In genomic region chr12:6493580-6494350, GRCh38 we compare ENCODE assay signal across 8 cellular contexts. TPM values are rescaled to one million over a fixed set of nuclear protein-coding genes. Genes with fewer than 3 reads are reported as not detected.
DNase-seq lines count a peak whose midpoint lies in the region; ATAC-seq and TF ChIP-seq lines count a peak whose summit lies in the region.

Gene NCAPD2, plus strand, starts transcription at chr12:6494102. Its CDS starts 997 bp downstream, at chr12:6495099.

- H3K27ac ChIP-seq in WERI-Rb-1 (peak within 1 kb of the TSS; percentile 99), mammary epithelial cell (ENCODE audit: insufficient read depth, low read depth, low read length) (peak within 1 kb of the TSS; percentile 93), smooth muscle cell (ENCODE audit: low read depth) (peak within 1 kb of the TSS; percentile 95)

- peak; percentile 55 for DNase-seq in AG04449 (ENCODE audit: low read depth, low spot score)
- DNase-seq in NCI-H2196 treated with DMSO at 0.1 percent for 48 hours (lab: John Stamatoyannopoulos, UW; ENCODE audit: unreplicated experiment): peak; percentile 67
- DNase-seq in WERI-Rb-1: peak; percentile 97
- peak; percentile 97 for DNase-seq in mammary epithelial cell
- DNase-seq in iPS-NIHi11 (ENCODE audit: low spot score): peak; percentile 99
- DNase-seq in smooth muscle cell (lab: John Stamatoyannopoulos, UW; ENCODE audit: unreplicated experiment): peak; percentile 81

- no TSS peak for BruUV-seq in mammary epithelial cell (replicated peaks; lab: Mats Ljungman, UMichigan)

- peaks cover 57% of the 10 kb centered on the region for H3K79me2 ChIP-seq in mammary epithelial cell (ENCODE audit: insufficient read depth, low read length)
- H3K79me2 ChIP-seq in smooth muscle cell (ENCODE audit: low read depth): peaks cover 35% of the 10 kb centered on the region

- H3K4me3 ChIP-seq in AG04449 (ENCODE audit: low read depth, low read length) (peak within 1 kb of the TSS; percentile 97), WERI-Rb-1 (ENCODE audit: low read depth, low read length) (peak within 1 kb of the TSS; percentile 76), mammary epithelial cell (replicated peaks in 1 of 3; ENCODE audit: insufficient read depth in 1 of 3, low read depth in 2 of 3, low read length in 3 of 3) (peak within 1 kb of the TSS; percentile 90 to 95 (median 94)), smooth muscle cell (peak within 1 kb of the TSS; percentile 74)

- H2AFZ ChIP-seq in mammary epithelial cell (ENCODE audit: low read depth, low read length) (peak within 1 kb of the TSS; percentile 95), smooth muscle cell (ENCODE audit: low read depth) (peak within 1 kb of the TSS; percentile 88)

- TF ChIP-seq CTCF in AG04449 (IDR thresholded peaks at IDR 0.05; ENCODE audit: insufficient read depth, low read length, missing control alignments): peak; percentile 24
- no peak for TF ChIP-seq CTCF in WERI-Rb-1 (IDR thresholded peaks at IDR 0.05; ENCODE audit: low read depth, low read length)
- peak; percentile 7 to 12 for TF ChIP-seq CTCF in mammary epithelial cell (conservative IDR thresholded peaks at IDR 0.05 in 1 of 2, IDR thresholded peaks at IDR 0.05 in 1 of 2; ENCODE audit: extremely low read depth in 1 of 2, insufficient read depth in 1 of 2, low read depth in 1 of 2, low read length in 2 of 2)
- TF ChIP-seq CTCF in smooth muscle cell (IDR thresholded peaks at IDR 0.05; ENCODE audit: borderline replicate concordance, insufficient read depth, poor library complexity, severe bottlenecking): no peak

- no peaks in the 10 kb centered on the region for H3K9me3 ChIP-seq in WERI-Rb-1 (ENCODE audit: severe bottlenecking)
- no peaks in the 10 kb centered on the region for H3K9me3 ChIP-seq in mammary epithelial cell (replicated peaks; ENCODE audit: insufficient read depth, low read length)
- no peaks in the 10 kb centered on the region for H3K9me3 ChIP-seq in smooth muscle cell (replicated peaks; ENCODE audit: low read depth)

- H3K27me3 ChIP-seq in WERI-Rb-1 (ENCODE audit: insufficient read depth, low read depth, severe bottlenecking) (no peaks in the 10 kb centered on the region), mammary epithelial cell (ENCODE audit: insufficient read depth, low read length) (no peaks in the 10 kb centered on the region), smooth muscle cell (ENCODE audit: low read depth) (no peaks in the 10 kb centered on the region)

- ATAC-seq in GM18870 (IDR thresholded peaks at IDR 0.05; ENCODE audit: unreplicated experiment) (peak; percentile 85), HG03135 (IDR thresholded peaks at IDR 0.05; ENCODE audit: unreplicated experiment) (peak; percentile 83)

- CTCF ChIA-PET in AG04449 (lab: Yijun Ruan, JAX) (interaction anchor here (0.7 to 2.9 kb wide), 7 partner anchors 8 to 69 kb away, joined by 3 to 14 read pairs (median 4); no protein-coding TSS in a partner anchor), mammary epithelial cell (lab: Charles Lee; ENCODE audit: low non-redundant PET) (interaction anchor here (0.7 kb wide), 1 partner anchor 157 kb away, joined by 13 read pairs; no protein-coding TSS in a partner anchor)

- POLR2A ChIA-PET in AG04449 (lab: Yijun Ruan, JAX): interaction anchor here (0.6 to 1.8 kb wide), 8 partner anchors 15 to 64 kb away, joined by 3 to 25 read pairs (median 4); partner anchors contain the start of genes GAPDH and VAMP1

- in situ Hi-C loops in mammary epithelial cell (cut with MboI; ENCODE audit: low sequenced_read_pairs in 2 of 2): no loop called here

- H3K9ac ChIP-seq in mammary epithelial cell (ENCODE audit: insufficient read depth, low read length): peak within 1 kb of the TSS; percentile 98
- H3K9ac ChIP-seq in smooth muscle cell (ENCODE audit: low read depth): peak within 1 kb of the TSS; percentile 94

- H3K4me2 ChIP-seq in mammary epithelial cell (ENCODE audit: insufficient read depth, low read depth, low read length) (peak within 1 kb of the TSS; percentile 96), smooth muscle cell (peak within 1 kb of the TSS; percentile 84)

- 0% methylated on average over 20 of the region's 54 CpGs for WGBS in mammary epithelial cell (ENCODE audit: low coverage, missing lambda C conversion rate)
- under 1% methylated on average over 42 of the region's 54 CpGs for WGBS in smooth muscle cell (ENCODE audit: low lambda C conversion rate)

- intact Hi-C loops in mammary epithelial cell (cut with micrococcal nuclease): loop anchor here (1.0 to 2.0 kb wide), 3 partner anchors 23 to 71 kb away; partner anchors contain the start of genes GAPDH and VAMP1

- H4K20me1 ChIP-seq in mammary epithelial cell (ENCODE audit: insufficient read depth, low read length) (no peaks in the 10 kb centered on the region), smooth muscle cell (ENCODE audit: low read depth) (peaks cover 6% of the 10 kb centered on the region)

- H3K4me1 ChIP-seq in mammary epithelial cell (ENCODE audit: insufficient read depth, low read length) (peaks cover 27% of the 10 kb centered on the region), smooth muscle cell (ENCODE audit: low read depth) (peaks cover 21% of the 10 kb centered on the region)

- H3F3A ChIP-seq in smooth muscle cell (ENCODE audit: low read depth): peaks cover 4% of the 10 kb centered on the region

- H3K36me3 ChIP-seq in WERI-Rb-1 (peaks cover 53% of the 10 kb centered on the region), mammary epithelial cell (ENCODE audit: insufficient read depth, low read length) (peaks cover 19% of the 10 kb centered on the region), smooth muscle cell (ENCODE audit: low read depth) (no peaks in the 10 kb centered on the region)

- dilution Hi-C loops in mammary epithelial cell (cut with HindIII; ENCODE audit: low sequenced_read_pairs): no loop called here

RNA-seq across cellular contexts. Expression of gene NCAPD2, which starts in this region (rescaled TPM):
- total RNA-seq in mammary epithelial cell (10 to 100 TPM; 17.8 to 53.7 TPM), smooth muscle cell (22.7 and 78.9 TPM in 2 replicates)
- polyA plus RNA-seq in mammary epithelial cell (60.4 TPM), smooth muscle cell (17.6 and 21.5 TPM in 2 replicates)
- polyA minus RNA-seq in mammary epithelial cell: 156 TPM

Comparison
In these comparisons a context has a peak if more than half of its experiments do, and no peak if none do; other contexts are left out.
1. Peak in every context shown above with its lines: DNase-seq, ATAC-seq, H3K4me3 ChIP-seq and H3K27ac ChIP-seq.
2. CTCF ChIP-seq: peak in AG04449 (single experiment) and mammary epithelial cell (2 of 2); none in WERI-Rb-1 (single experiment) and smooth muscle cell (single experiment).